Comparison of ENCODE assay signal across 12 cellular contexts in the genomic region with DNA sequence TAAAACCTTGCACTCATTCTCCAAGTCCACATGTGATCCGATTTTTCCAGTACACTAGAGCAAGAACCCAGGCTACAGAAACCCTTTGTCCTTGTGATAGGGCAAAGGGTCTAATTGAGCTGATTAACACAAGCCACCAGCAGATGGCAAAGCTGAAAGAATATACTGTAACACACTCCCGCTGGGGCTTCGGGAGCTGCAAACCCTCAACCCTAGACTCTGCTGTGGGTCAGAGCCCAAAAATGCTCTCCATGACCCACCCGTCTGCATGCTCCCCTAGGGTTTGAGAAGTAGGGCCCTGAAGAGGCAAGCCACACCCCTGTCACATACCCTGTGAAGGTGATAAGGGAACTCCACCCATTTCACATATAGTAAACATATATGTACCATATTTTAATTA. TPM values are rescaled to one million over a fixed set of nuclear protein-coding genes. Genes with fewer than 3 reads are reported as not detected.
DNase-seq lines count a peak whose midpoint lies in the region; ATAC-seq, FAIRE-seq and TF ChIP-seq lines count a peak whose summit lies in the region.
"Had no signal": no experiment of that assay in that cellular context is flagged by ENCODE, and none has a peak within 500 bp of the region (broad histone marks: within the 10 kb centered on the region; RNA-seq: fewer than 3 reads in every experiment).

No MANE protein-coding gene starts in this region.

- H2BK20ac ChIP-seq in H1 (ENCODE audit: low read length), result no peak overlapping the region

- peaks cover 0 to 3% (median 0%) of the 10 kb centered on the region in 3 donors for H3K27me3 Mint-ChIP-seq in CD14-positive monocyte (ENCODE audit: low read depth in 3 of 3)

- no peaks in the 10 kb centered on the region for H3K23me2 ChIP-seq in H1 (ENCODE audit: low read depth, low read length)

- H3K27ac Mint-ChIP-seq in CD14-positive monocyte, result peak overlapping the region in 2 of 7 donors; percentile 27 to 80

- H4K91ac ChIP-seq in H1 (replicated peaks; ENCODE audit: insufficient read length, low read length), result no peak overlapping the region

- H3K9me3 Mint-ChIP-seq in CD14-positive monocyte, result peaks cover 10 to 18% (median 15%) of the 10 kb centered on the region in 7 donors

- H3K9ac ChIP-seq in H1 (replicated peaks in 1 of 4; ENCODE audit: extremely low read depth in 1 of 4, low read depth in 3 of 4, low read length in 3 of 4), result no peak overlapping the region

- no peaks in the 10 kb centered on the region for H3K36me3 Mint-ChIP-seq in CD14-positive monocyte

- no peak overlapping the region for H3K14ac ChIP-seq in H1 (ENCODE audit: insufficient read length)

- H3K79me1 ChIP-seq in H1 (ENCODE audit: low read depth, low read length), result no peaks in the 10 kb centered on the region; the same call in 1 of the 2 replicates

- peak in 1 of 2 experiments; percentile 16; a peak in 2 of 4 replicates for TF ChIP-seq RAD21 in H1 (IDR thresholded peaks at IDR 0.05 in 1 of 2, conservative IDR thresholded peaks at IDR 0.05 in 1 of 2; ENCODE audit: low read depth in 2 of 2, low read length in 2 of 2)

- no peak overlapping the region for H4K8ac ChIP-seq in H1 (ENCODE audit: extremely low read depth, insufficient read depth, low read length)

- no peak overlapping the region for H2AK5ac ChIP-seq in H1 (ENCODE audit: low read depth, low read length)

- no peak overlapping the region for H2BK15ac ChIP-seq in H1 (ENCODE audit: low read length)

- H3K36me3 ChIP-seq in H1 (ENCODE audit: control insufficient read depth in 2 of 4, insufficient read depth in 4 of 4, low read length in 3 of 4), result no peaks in the 10 kb centered on the region
- H3K36me3 ChIP-seq: heart left ventricle, SJSA1 had no signal

- H3K18ac ChIP-seq in H1 (ENCODE audit: extremely low read depth, low read length), result no peak overlapping the region

- H3K56ac ChIP-seq in H1 (replicated peaks; ENCODE audit: insufficient read length, low read depth, low read length), result no peak overlapping the region

- H3K27ac ChIP-seq in H1 (ENCODE audit: low read depth, low read length), result no peak overlapping the region
- H3K27ac ChIP-seq: heart left ventricle, SJSA1 had no signal

- no peak overlapping the region for H2BK12ac ChIP-seq in H1 (ENCODE audit: low read depth, low read length)

- no peak overlapping the region for H4K5ac ChIP-seq in H1 (ENCODE audit: insufficient read length, low read depth, low read length)

- peaks cover 0 to 4% (median 1%) of the 10 kb centered on the region in 4 experiments; a peak in 3 of 7 replicates for H3K4me1 ChIP-seq in H1 (replicated peaks in 1 of 4; ENCODE audit: control insufficient read depth in 3 of 4, insufficient read depth in 4 of 4, low read length in 3 of 4)
- H3K4me1 ChIP-seq: SJSA1 had no signal

- peak; percentile 49 for TF ChIP-seq CTCF in CD14-positive monocyte (IDR thresholded peaks at IDR 0.05)
- peak; percentile 27; the same call in 1 of the 2 replicates for TF ChIP-seq CTCF in GM12874 (IDR thresholded peaks at IDR 0.05; ENCODE audit: insufficient read depth, low read depth, low read length)
- peak in 2 of 3 experiments; percentile 4 to 8; a peak in 1 of 4 replicates for TF ChIP-seq CTCF in H1 (IDR thresholded peaks at IDR 0.05; ENCODE audit: control extremely low read depth in 1 of 3, insufficient read depth in 1 of 3, low read depth in 1 of 3, low read length in 3 of 3)

- no peaks in the 10 kb centered on the region for H3K27me3 ChIP-seq in H1 (replicated peaks in 1 of 4; ENCODE audit: control insufficient read depth in 3 of 4, extremely low read depth in 1 of 4, insufficient read depth in 3 of 4, low read length in 3 of 4)
- H3K27me3 ChIP-seq: heart left ventricle, SJSA1 had no signal

- TF ChIP-seq POLR2A in H1 (IDR thresholded peaks at IDR 0.05; ENCODE audit: control extremely low read depth in 1 of 2, low read depth in 2 of 2, low read length in 2 of 2), result no peak

- H2AFZ ChIP-seq in H1 (ENCODE audit: low read length), result no peak overlapping the region; the same call in 1 of the 2 replicates

- no peak overlapping the region for H2BK5ac ChIP-seq in H1 (ENCODE audit: low read depth, low read length)

- intact Hi-C loops in CD14-positive monocyte (cut with micrococcal nuclease), result loop anchor here (5.0 to 10.0 kb wide), 3 partner anchors 34 to 101 kb away; partner anchors contain the start of gene PCNX1 (in 1 of the 2)

- DNase-seq in CD14-positive monocyte (ENCODE audit: low spot score) (peak; percentile 43), NOMO-1 treated with dmso at 0.1 percent for 144 hours (lab: John Stamatoyannopoulos, UW; ENCODE audit: unreplicated experiment) (peak; percentile 28), H1 (ENCODE audit: low read depth in 1 of 2, low spot score in 2 of 2) (no peak), NCI-H345 treated with DMSO at 0.1 percent for 48 hours (lab: John Stamatoyannopoulos, UW; ENCODE audit: unreplicated experiment) (no peak)
- no peak for DNase-seq in activated effector memory CD4-positive, alpha-beta T cell treated with anti-CD3 and anti-CD28 coated beads, Interleukin-2, amount 50 U/mL, for 16 hours
- DNase-seq: anterior cingulate cortex, heart left ventricle had no signal

- 91% methylated on average over 4 of the region's 4 CpGs; no CpG with 5 or more reads in 1 of the 2 experiments for whole genome bisulfite sequencing in H1 (ENCODE audit: extremely low coverage in 1 of 2, insufficient coverage in 1 of 2, insufficient read length in 1 of 2, insufficient replicate concordance in 2 of 2, low coverage in 1 of 2, low lambda C conversion rate in 2 of 2, missing lambda C conversion rate in 1 of 2), 2 experiments

- H4K20me1 ChIP-seq in H1 (replicated peaks in 1 of 2; ENCODE audit: control insufficient read depth in 1 of 2, insufficient read depth in 2 of 2, low read length in 2 of 2), result no peaks in the 10 kb centered on the region

- H3K79me2 ChIP-seq in H1 (ENCODE audit: control insufficient read depth in 1 of 2, insufficient read depth in 2 of 2, low read length in 2 of 2), result no peaks in the 10 kb centered on the region

- CTCF ChIA-PET in H1 (lab: Charles Lee; ENCODE audit: partially characterized antibody), result interaction anchor here (0.6 to 2.6 kb wide), 3 partner anchors 14 to 32 kb away, joined by 3 to 8 read pairs (median 7); no protein-coding TSS in a partner anchor

- no peak overlapping the region for H3K4ac ChIP-seq in H1 (replicated peaks; ENCODE audit: insufficient read length, low read depth, low read length)

- H3K4me3 Mint-ChIP-seq in CD14-positive monocyte, result no peak overlapping the region

- ATAC-seq in HG03280 (IDR thresholded peaks at IDR 0.05; ENCODE audit: unreplicated experiment) (no peak), HG02981 (IDR thresholded peaks at IDR 0.05; ENCODE audit: unreplicated experiment) (no peak)
- ATAC-seq: heart left ventricle had no signal

- no peak for FAIRE-seq in H1 (lab: Jason Lieb, UNC)
- FAIRE-seq: urothelium cell line had no signal

- no peak overlapping the region for H3K4me2 ChIP-seq in H1 (ENCODE audit: insufficient read depth in 1 of 2, low read depth in 2 of 2, low read length in 2 of 2)

- peaks cover 16 to 17% of the 10 kb centered on the region in 2 experiments for H3K9me3 ChIP-seq in H1 (ENCODE audit: insufficient read depth in 2 of 2, low read depth in 1 of 2, low read length in 1 of 2)
- H3K9me3 ChIP-seq: SJSA1 had no signal

- no peak overlapping the region for H3K23ac ChIP-seq in H1 (ENCODE audit: insufficient read length)

- no peak for TF ChIP-seq EP300 in H1 (IDR thresholded peaks at IDR 0.05; ENCODE audit: borderline replicate concordance in 1 of 2, low read depth in 2 of 2, low read length in 2 of 2)

- POLR2A ChIA-PET in H1 (lab: Charles Lee; ENCODE audit: partially characterized antibody), result no interaction called here

- no peak overlapping the region for H3K4me3 ChIP-seq in H1 (ENCODE audit: extremely low read depth in 1 of 4, insufficient read depth in 2 of 4, low read depth in 3 of 4, low read length in 4 of 4)
- H3K4me3 ChIP-seq: heart left ventricle, SJSA1 had no signal

- H3K4me1 Mint-ChIP-seq in CD14-positive monocyte, result peaks cover 13% of the 10 kb centered on the region

- no peak overlapping the region for H2BK120ac ChIP-seq in H1 (replicated peaks; ENCODE audit: low read depth, low read length)

TF ChIP-seq in H1, 55 proteins besides CTCF, POLR2A, EP300 and RAD21:
- TF ChIP-seq CHD2 (IDR thresholded peaks at IDR 0.05; ENCODE audit: low read length) (no peak), SIN3A (conservative IDR thresholded peaks at IDR 0.05 in 1 of 2, IDR thresholded peaks at IDR 0.05 in 1 of 2; ENCODE audit: low read depth in 1 of 2, low read length in 2 of 2) (no peak), SUZ12 (IDR thresholded peaks at IDR 0.05; ENCODE audit: low read length) (no peak), BRCA1 (IDR thresholded peaks at IDR 0.05; ENCODE audit: low read depth, low read length) (no peak), RFX5 (IDR thresholded peaks at IDR 0.05; ENCODE audit: borderline replicate concordance, low read depth, low read length) (no peak), GTF2F1 (IDR thresholded peaks at IDR 0.05; ENCODE audit: borderline replicate concordance, low read depth, low read length) (no peak), EZH2 (IDR thresholded peaks at IDR 0.05; ENCODE audit: low read depth, low read length, severe bottlenecking) (no peak), KDM1A (IDR thresholded peaks at IDR 0.05; ENCODE audit: borderline replicate concordance, low read length) (no peak)

RNA-seq across cellular contexts. Expression of gene PCNX1, which starts 33.6 kb away (rescaled TPM):
- polyA plus RNA-seq in CD14-positive monocyte, result 1 to 10 TPM; 7.3 to 8.1 TPM
- 50.5 and 53.2 TPM in 2 replicates for total RNA-seq in H1 (2021; fragmentation: NEBNext Ultra II Directional; extraction: Animal tissue kit (Norgen Biotek cat#: 25700))
- 29.9 and 37.7 TPM in 2 replicates for polyA plus RNA-seq in H1 (2011; rRNA removed)
- 23.8 TPM for polyA plus RNA-seq in H1 (2011; cell fraction: cytosol; rRNA removed)
- 55.3 TPM for polyA plus RNA-seq in H1 (2011; cell fraction: nucleus; rRNA removed)
- polyA plus RNA-seq in H1 (2012, experiment 1 of 2), result 16.2 to 23.3 TPM (median 21.8 TPM) in 4 replicates
- 0.85 TPM for polyA plus RNA-seq in H1 (2012, experiment 2 of 2)
- polyA plus RNA-seq in H1 (2013, experiment 1 of 2), result 24.9 TPM
- 25.6 TPM for polyA plus RNA-seq in H1 (2013, experiment 2 of 2)
- polyA minus RNA-seq in H1 (2011; rRNA and poly(A)+ RNA removed), result 150 and 181 TPM in 2 replicates
- polyA minus RNA-seq in H1 (2011; cell fraction: cytosol; rRNA and poly(A)+ RNA removed), result 63.5 TPM
- 165 TPM for polyA minus RNA-seq in H1 (2011; cell fraction: nucleus; rRNA and poly(A)+ RNA removed)

Comparison
In these comparisons a context has a peak if more than half of its experiments do, and no peak if none do; other contexts are left out.
1. DNase-seq: peak in CD14-positive monocyte (single experiment) and NOMO-1 treated with dmso at 0.1 percent for 144 hours (single experiment); none in H1 (0 of 2), activated effector memory CD4-positive, alpha-beta T cell treated with anti-CD3 and anti-CD28 coated beads, Interleukin-2, amount 50 U/mL, for 16 hours (single experiment) and NCI-H345 treated with DMSO at 0.1 percent for 48 hours (single experiment).
2. Peak in every context shown above with its lines, with median percentiles within 50 percentile points of each other: CTCF ChIP-seq.